In genomic region chr9:133945314-133945975, GRCh38 we compare ENCODE assay signal across 9 cellular contexts. TPM values are rescaled to one million over a fixed set of nuclear protein-coding genes. Genes with fewer than 3 reads are reported as not detected.
DNase-seq lines count a peak whose midpoint lies in the region; ATAC-seq and TF ChIP-seq lines count a peak whose summit lies in the region.
"Had no signal": no experiment of that assay in that cellular context is flagged by ENCODE, and none has a peak within 500 bp of the region (broad histone marks: within the 10 kb centered on the region; RNA-seq: fewer than 3 reads in every experiment).

No MANE protein-coding gene starts in this region.

- H3K27me3 ChIP-seq in right atrium auricular region (no peaks in the 10 kb centered on the region), aorta (ENCODE audit: control insufficient read depth in 1 of 2, insufficient read depth in 2 of 2, low read length in 1 of 2) (no peaks in the 10 kb centered on the region)

- POLR2A ChIA-PET in activated B cell treated with CpG ODN at 0.5 μM for 24 hours (lab: Charles Lee): interaction anchor here (0.6 to 5.7 kb wide), 15 partner anchors 10 to 298 kb away, joined by 3 to 97 read pairs (median 5); partner anchors contain the start of gene VAV2
- POLR2A ChIA-PET in activated CD4-positive, alpha-beta T cell treated with anti-CD3 and anti-CD28 coated beads for 36 hours (lab: Charles Lee): no interaction called here

- CTCF ChIA-PET in activated B cell treated with CpG ODN at 0.5 μM for 24 hours (lab: Charles Lee): interaction anchor here (1.2 to 2.0 kb wide), 5 partner anchors 10 to 163 kb away, joined by 3 to 17 read pairs (median 9); no protein-coding TSS in a partner anchor
- CTCF ChIA-PET in activated CD4-positive, alpha-beta T cell treated with anti-CD3 and anti-CD28 coated beads for 36 hours (lab: Charles Lee): interaction anchor here (0.8 kb wide), 1 partner anchor 203 kb away, joined by 3 read pairs; no protein-coding TSS in a partner anchor

- ATAC-seq in Right ventricle myocardium superior (ENCODE audit: poor library complexity) (no peak), HG02970 (IDR thresholded peaks at IDR 0.05; ENCODE audit: low FRiP score, unreplicated experiment) (peak; percentile 46), activated B cell treated with CpG ODN at 0.5 μM for 24 hours (ENCODE audit: low read depth) (peak; percentile 71), aorta (ENCODE audit: low FRiP score) (no peak)
- no peak for ATAC-seq in activated CD4-positive, alpha-beta T cell treated with anti-CD3 and anti-CD28 coated beads for 36 hours
- ATAC-seq: HCT116 had no signal

- intact Hi-C loops in Right ventricle myocardium superior (cut with DNase I) (no loop called here), activated B cell treated with CpG ODN at 0.5 μM for 24 hours (cut with micrococcal nuclease) (loop anchor here (1.0 to 2.0 kb wide), 5 partner anchors 15 to 153 kb away; partner anchors contain the start of gene VAV2), aorta (cut with DNase I) (no loop called here)
- intact Hi-C loops in activated CD4-positive, alpha-beta T cell treated with anti-CD3 and anti-CD28 coated beads for 36 hours (cut with DNase I, micrococcal nuclease): no loop called here

- DNase-seq in Right ventricle myocardium superior (peak; percentile 20), right atrium auricular region (ENCODE audit: low spot score) (no peak), activated B cell treated with CpG ODN at 0.5 μM for 24 hours (peak; percentile 72), aorta (peak; percentile 48 to 67), amniotic stem cell (lab: John Stamatoyannopoulos, UW) (no peak), nucleus accumbens (lab: John Stamatoyannopoulos, UW) (no peak)
- no peak for DNase-seq in activated CD4-positive, alpha-beta T cell treated with anti-CD3 and anti-CD28 coated beads for 36 hours

- no peaks in the 10 kb centered on the region for H3K9me3 Mint-ChIP-seq in activated B cell treated with CpG ODN at 0.5 μM for 24 hours
- no peaks in the 10 kb centered on the region for H3K9me3 Mint-ChIP-seq in activated CD4-positive, alpha-beta T cell treated with anti-CD3 and anti-CD28 coated beads for 36 hours (ENCODE audit: low read depth)

- H3K36me3 ChIP-seq in right atrium auricular region (no peaks in the 10 kb centered on the region), aorta (ENCODE audit: control insufficient read depth in 1 of 2, insufficient read depth in 2 of 2, low read length in 1 of 2) (no peaks in the 10 kb centered on the region)

- H3K9me3 ChIP-seq in right atrium auricular region (no peaks in the 10 kb centered on the region), aorta (ENCODE audit: control insufficient read depth, low read length) (no peaks in the 10 kb centered on the region)

- peak overlapping the region; percentile 82 for H3K4me3 Mint-ChIP-seq in activated B cell treated with CpG ODN at 0.5 μM for 24 hours
- H3K4me3 Mint-ChIP-seq in activated CD4-positive, alpha-beta T cell treated with anti-CD3 and anti-CD28 coated beads for 36 hours: no peak overlapping the region

- TF ChIP-seq CTCF in right atrium auricular region (IDR thresholded peaks at IDR 0.05): no peak
- TF ChIP-seq CTCF in activated B cell treated with CpG ODN at 0.5 μM for 24 hours (IDR thresholded peaks at IDR 0.05): no peak

- H3K4me1 Mint-ChIP-seq in activated B cell treated with CpG ODN at 0.5 μM for 24 hours: peaks cover 76% of the 10 kb centered on the region
- no peaks in the 10 kb centered on the region for H3K4me1 Mint-ChIP-seq in activated CD4-positive, alpha-beta T cell treated with anti-CD3 and anti-CD28 coated beads for 36 hours

- peaks cover 0 to 11% of the 10 kb centered on the region in 2 donors for H3K4me1 ChIP-seq in right atrium auricular region
- H3K4me1 ChIP-seq in aorta (ENCODE audit: control insufficient read depth in 1 of 2, insufficient read depth in 2 of 2, low read length in 2 of 2): no peaks in the 10 kb centered on the region

- H3K27me3 Mint-ChIP-seq in activated B cell treated with CpG ODN at 0.5 μM for 24 hours: no peaks in the 10 kb centered on the region
- H3K27me3 Mint-ChIP-seq in activated CD4-positive, alpha-beta T cell treated with anti-CD3 and anti-CD28 coated beads for 36 hours: no peaks in the 10 kb centered on the region

- WGBS in aorta, 2 donors: 86 to 94% methylated on average over 13 of the region's 13 CpGs

- H3K4me3 ChIP-seq in right atrium auricular region (no peak overlapping the region), aorta (ENCODE audit: low read length in 2 of 2) (no peak overlapping the region)

- no peak overlapping the region for H3K27ac ChIP-seq in right atrium auricular region
- H3K27ac ChIP-seq in aorta (ENCODE audit: low read depth in 1 of 2, low read length in 2 of 2): no peak overlapping the region

- peaks cover 24% of the 10 kb centered on the region for H3K36me3 Mint-ChIP-seq in activated B cell treated with CpG ODN at 0.5 μM for 24 hours (ENCODE audit: low read depth)
- H3K36me3 Mint-ChIP-seq in activated CD4-positive, alpha-beta T cell treated with anti-CD3 and anti-CD28 coated beads for 36 hours (ENCODE audit: low read depth): no peaks in the 10 kb centered on the region

- H3K27ac Mint-ChIP-seq in activated B cell treated with CpG ODN at 0.5 μM for 24 hours: peak overlapping the region; percentile 94
- H3K27ac Mint-ChIP-seq in activated CD4-positive, alpha-beta T cell treated with anti-CD3 and anti-CD28 coated beads for 36 hours: no peak overlapping the region

RNA-seq across cellular contexts. Expression of gene VAV2, which starts 46.7 kb away (rescaled TPM):
- total RNA-seq in Right ventricle myocardium superior (4.9 TPM), right atrium auricular region (1 to 10 TPM; 3.4 to 6.0 TPM), activated B cell treated with CpG ODN at 0.5 μM for 24 hours (92.9 and 99.6 TPM in 2 replicates), aorta (10 to 100 TPM; 12.0 to 25.4 TPM)
- 10 to 100 TPM in 1 of 2 donors, 1 to 10 TPM in 1; 9.0 to 11.6 TPM for polyA plus RNA-seq in aorta
- total RNA-seq in activated CD4-positive, alpha-beta T cell treated with anti-CD3 and anti-CD28 coated beads for 36 hours: 1 to 10 TPM; 5.1 to 6.5 TPM

Comparison
In these comparisons a context has a peak if more than half of its experiments do, and no peak if none do; other contexts are left out.
1. DNase-seq: peak in Right ventricle myocardium superior (single experiment), activated B cell treated with CpG ODN at 0.5 μM for 24 hours (single experiment) and aorta (2 of 2); none in right atrium auricular region (single experiment), amniotic stem cell (single experiment), activated CD4-positive, alpha-beta T cell treated with anti-CD3 and anti-CD28 coated beads for 36 hours (single experiment) and nucleus accumbens (0 of 56).
2. ATAC-seq: peak in HG02970 (single experiment) and activated B cell treated with CpG ODN at 0.5 μM for 24 hours (single experiment); none in Right ventricle myocardium superior (single experiment), aorta (single experiment) and activated CD4-positive, alpha-beta T cell treated with anti-CD3 and anti-CD28 coated beads for 36 hours (single experiment).